Comparison of ENCODE assay signal across 19 cellular contexts in genomic region chr13:104315606-104316005, GRCh38.
DNase-seq lines count a peak whose midpoint lies in the region; ATAC-seq, FAIRE-seq and TF ChIP-seq lines count a peak whose summit lies in the region.
"Had no signal": no experiment of that assay in that cellular context is flagged by ENCODE, and none has a peak within 500 bp of the region (broad histone marks: within the 10 kb centered on the region; RNA-seq: fewer than 3 reads in every experiment).

No MANE protein-coding gene starts in this region.

- H3K27me3 ChIP-seq in MG63 = no peaks in the 10 kb centered on the region
- no peaks in the 10 kb centered on the region for H3K27me3 ChIP-seq in left lung
- no peaks in the 10 kb centered on the region for H3K27me3 ChIP-seq in thyroid gland
- H3K27me3 ChIP-seq: heart left ventricle had no signal

- peaks cover 3% of the 10 kb centered on the region for H3K9me3 Mint-ChIP-seq in activated naive CD8-positive, alpha-beta T cell treated with anti-CD3 and anti-CD28 coated beads for 36 hours

- TF ChIP-seq POLR2A in GM12892 (IDR thresholded peaks at IDR 0.05; ENCODE audit: low read depth, low read length) = no peak
- TF ChIP-seq POLR2A in thyroid gland (IDR thresholded peaks at IDR 0.05) = no peak

- no peak overlapping the region for H3K4me3 Mint-ChIP-seq in activated naive CD8-positive, alpha-beta T cell treated with anti-CD3 and anti-CD28 coated beads for 36 hours
- H3K4me3 Mint-ChIP-seq: activated T-cell treated with anti-CD3 and anti-CD28 coated beads, Interleukin-2, amount 50 U/mL, for 4 hours; B cell; central memory CD8-positive, alpha-beta T cell; memory B cell; WTC11 had no signal

- no peak overlapping the region for H3K27ac Mint-ChIP-seq in activated naive CD8-positive, alpha-beta T cell treated with anti-CD3 and anti-CD28 coated beads for 36 hours
- H3K27ac Mint-ChIP-seq: B cell, memory B cell, progenitor cell of endocrine pancreas, WTC11 had no signal

- H3K27ac ChIP-seq in left lung (no peak overlapping the region), thyroid gland (no peak overlapping the region)
- H3K27ac ChIP-seq: heart left ventricle had no signal

- 78 to 87% methylated on average over 3 of the region's 3 CpGs for WGBS in thyroid gland, 2 donors

- peak; percentile 75 for ATAC-seq in left lung
- ATAC-seq: activated T-cell treated with anti-CD3 and anti-CD28 coated beads, Interleukin-2, amount 50 U/mL, for 4 hours; WTC11 had no signal

- H3K4me1 ChIP-seq in left lung (no peaks in the 10 kb centered on the region), thyroid gland (no peaks in the 10 kb centered on the region)
- H3K4me1 ChIP-seq: heart left ventricle had no signal

- H3K36me3 ChIP-seq in MG63 = no peaks in the 10 kb centered on the region
- no peaks in the 10 kb centered on the region for H3K36me3 ChIP-seq in left lung
- H3K36me3 ChIP-seq in thyroid gland = no peaks in the 10 kb centered on the region
- H3K36me3 ChIP-seq: heart left ventricle had no signal

- FAIRE-seq in GM12892 (lab: Jason Lieb, UNC) = no peak

- no peak overlapping the region for H3K4me3 ChIP-seq in AG10803 (ENCODE audit: low read length)
- no peak overlapping the region for H3K4me3 ChIP-seq in MG63
- no peak overlapping the region for H3K4me3 ChIP-seq in choroid plexus epithelial cell (ENCODE audit: low read depth, low read length)
- H3K4me3 ChIP-seq in left lung = no peak overlapping the region
- no peak overlapping the region for H3K4me3 ChIP-seq in thyroid gland (replicated peaks in 1 of 3)
- H3K4me3 ChIP-seq: heart left ventricle had no signal

- intact Hi-C loops in left lung (cut with DNase I) = no loop called here
- intact Hi-C loops in thyroid gland (cut with DNase I) = no loop called here

- no peaks in the 10 kb centered on the region for H3K27me3 Mint-ChIP-seq in activated naive CD8-positive, alpha-beta T cell treated with anti-CD3 and anti-CD28 coated beads for 36 hours
- H3K27me3 Mint-ChIP-seq: B cell; central memory CD8-positive, alpha-beta T cell; memory B cell; progenitor cell of endocrine pancreas had no signal

- DNase-seq in AG10803 (ENCODE audit: low read depth) (peak; percentile 19), MG63 (peak; percentile 26), choroid plexus epithelial cell (ENCODE audit: low read depth) (peak; percentile 98), left lung (no peak), GM12892 (ENCODE audit: insufficient read length) (no peak), NCI-H526 (lab: John Stamatoyannopoulos, UW) (no peak), thyroid gland (no peak)
- DNase-seq in activated naive CD8-positive, alpha-beta T cell treated with anti-CD3 and anti-CD28 coated beads for 36 hours = no peak
- DNase-seq: activated T-cell treated with anti-CD3 and anti-CD28 coated beads, Interleukin-2, amount 50 U/mL, for 4 hours; H7; heart left ventricle; MM.1S; NCI-H446 treated with DMSO at 0.1 percent for 48 hours; Right ventricle myocardium superior had no signal

- no peak for TF ChIP-seq CTCF in AG10803 (conservative IDR thresholded peaks at IDR 0.05; ENCODE audit: low read length)
- no peak for TF ChIP-seq CTCF in choroid plexus epithelial cell (conservative IDR thresholded peaks at IDR 0.05; ENCODE audit: low read depth, low read length)
- no peak for TF ChIP-seq CTCF in left lung (IDR thresholded peaks at IDR 0.05)
- no peak for TF ChIP-seq CTCF in thyroid gland (IDR thresholded peaks at IDR 0.05)

- H3K4me1 Mint-ChIP-seq in activated naive CD8-positive, alpha-beta T cell treated with anti-CD3 and anti-CD28 coated beads for 36 hours = no peaks in the 10 kb centered on the region
- H3K4me1 Mint-ChIP-seq: B cell; central memory CD8-positive, alpha-beta T cell; memory B cell; WTC11 had no signal

- H3K9me3 ChIP-seq in MG63 = peaks cover 5% of the 10 kb centered on the region
- no peaks in the 10 kb centered on the region for H3K9me3 ChIP-seq in left lung
- no peaks in the 10 kb centered on the region for H3K9me3 ChIP-seq in thyroid gland
- H3K9me3 ChIP-seq: heart left ventricle had no signal

- H3K36me3 Mint-ChIP-seq in activated naive CD8-positive, alpha-beta T cell treated with anti-CD3 and anti-CD28 coated beads for 36 hours = no peaks in the 10 kb centered on the region
- H3K36me3 Mint-ChIP-seq: memory B cell had no signal

Comparison
In these comparisons a context has a peak if more than half of its experiments do, and no peak if none do; other contexts are left out.
1. DNase-seq: peak in AG10803 (single experiment), MG63 (single experiment) and choroid plexus epithelial cell (single experiment); none in left lung (0 of 2), GM12892 (single experiment), NCI-H526 (0 of 2), thyroid gland (0 of 2) and activated naive CD8-positive, alpha-beta T cell treated with anti-CD3 and anti-CD28 coated beads for 36 hours (single experiment).